Comparison of ENCODE assay signal across 36 cellular contexts in genomic region chr2:77191665-77192064, GRCh38.
"Had no signal": no experiment of that assay in that cellular context is flagged by ENCODE, and none has a peak within 500 bp of the region (broad histone marks: within the 10 kb centered on the region; RNA-seq: fewer than 3 reads in every experiment).

No MANE protein-coding gene starts in this region.

- H3K27me3 ChIP-seq: MG63 had no signal

- H3K9ac ChIP-seq: KMS-11 had no signal

- H3K27ac ChIP-seq: KMS-11 had no signal

- DNase-seq: Karpas-422, Kasumi-1, KG1, MG63, MM.1S, MV-4-11, NCI-H1048, NCI-H1092, NCI-H1092 treated with DMSO at 0.1 percent for 48 hours, NCI-H1105, NCI-H1105 treated with DMSO at 0.1 percent for 48 hours, NCI-H1417, NCI-H1417 treated with DMSO at 0.1 percent for 48 hours, NCI-H1436, NCI-H1436 treated with DMSO at 0.1 percent for 48 hours, NCI-H146, NCI-H1694, NCI-H1694 treated with DMSO at 0.1 percent for 48 hours, NCI-H187, NCI-H187 treated with DMSO at 0.1 percent for 48 hours, NCI-H1930, NCI-H2029, NCI-H2029 treated with DMSO at 0.1 percent for 48 hours, NCI-H2081, NCI-H2081 treated with DMSO at 0.1 percent for 48 hours, NCI-H2107, NCI-H2171, NCI-H2171 treated with DMSO at 0.1 percent for 48 hours, NCI-H2227 treated with DMSO at 0.1 percent for 48 hours, NCI-H226, NCI-H345, NCI-H446, NCI-H446 treated with DMSO at 0.1 percent for 48 hours, NCI-H510A, NCI-H510A treated with DMSO at 0.1 percent for 48 hours had no signal

- H3K4me2 ChIP-seq: KMS-11 had no signal

- H3K36me3 ChIP-seq: MG63 had no signal

- H3K9me3 ChIP-seq: MG63 had no signal

- H3K4me3 ChIP-seq: MG63 had no signal
